In the genomic region with DNA sequence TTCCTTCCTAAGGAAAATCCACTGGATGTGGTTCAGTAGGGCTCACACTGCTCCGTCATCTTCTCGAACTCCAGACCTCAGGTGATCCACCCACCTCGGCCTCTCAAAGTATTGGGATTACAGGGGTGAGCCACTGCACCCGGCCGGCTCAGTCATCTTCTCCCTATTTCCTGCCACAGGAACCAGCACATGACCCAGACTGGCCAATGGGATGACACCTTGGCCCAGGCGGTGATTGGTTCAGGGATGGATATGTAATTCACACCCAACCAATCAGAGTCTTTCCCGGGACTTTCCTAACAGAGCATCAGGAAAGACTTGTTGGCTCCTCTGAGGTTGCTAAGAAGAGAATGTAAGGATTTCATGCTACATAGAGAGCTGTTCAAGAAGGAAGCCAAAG, we compare ENCODE assay signal across 1 cellular context.
TF ChIP-seq lines count a peak whose summit lies in the region.

No MANE protein-coding gene starts in this region.

TF ChIP-seq in K562, 482 proteins besides CTCF, POLR2A, EP300 and RAD21 (continued from another document):
- TF ChIP-seq DEAF1 (CRISPR knock-in tag; IDR thresholded peaks at IDR 0.05): no peak
- no peak for TF ChIP-seq COPS2 (conservative IDR thresholded peaks at IDR 0.05)
- TF ChIP-seq CXXC5 (CRISPR knock-in tag; IDR thresholded peaks at IDR 0.05): no peak
- TF ChIP-seq NBN (IDR thresholded peaks at IDR 0.05; ENCODE audit: low read depth): no peak
- TF ChIP-seq ATF6 (CRISPR knock-in tag; IDR thresholded peaks at IDR 0.05): no peak
- no peak for TF ChIP-seq THRB (CRISPR knock-in tag; conservative IDR thresholded peaks at IDR 0.05)
- no peak for TF ChIP-seq SIRT6 (IDR thresholded peaks at IDR 0.05; ENCODE audit: low read depth, low read length)
- TF ChIP-seq, protein P1, sequence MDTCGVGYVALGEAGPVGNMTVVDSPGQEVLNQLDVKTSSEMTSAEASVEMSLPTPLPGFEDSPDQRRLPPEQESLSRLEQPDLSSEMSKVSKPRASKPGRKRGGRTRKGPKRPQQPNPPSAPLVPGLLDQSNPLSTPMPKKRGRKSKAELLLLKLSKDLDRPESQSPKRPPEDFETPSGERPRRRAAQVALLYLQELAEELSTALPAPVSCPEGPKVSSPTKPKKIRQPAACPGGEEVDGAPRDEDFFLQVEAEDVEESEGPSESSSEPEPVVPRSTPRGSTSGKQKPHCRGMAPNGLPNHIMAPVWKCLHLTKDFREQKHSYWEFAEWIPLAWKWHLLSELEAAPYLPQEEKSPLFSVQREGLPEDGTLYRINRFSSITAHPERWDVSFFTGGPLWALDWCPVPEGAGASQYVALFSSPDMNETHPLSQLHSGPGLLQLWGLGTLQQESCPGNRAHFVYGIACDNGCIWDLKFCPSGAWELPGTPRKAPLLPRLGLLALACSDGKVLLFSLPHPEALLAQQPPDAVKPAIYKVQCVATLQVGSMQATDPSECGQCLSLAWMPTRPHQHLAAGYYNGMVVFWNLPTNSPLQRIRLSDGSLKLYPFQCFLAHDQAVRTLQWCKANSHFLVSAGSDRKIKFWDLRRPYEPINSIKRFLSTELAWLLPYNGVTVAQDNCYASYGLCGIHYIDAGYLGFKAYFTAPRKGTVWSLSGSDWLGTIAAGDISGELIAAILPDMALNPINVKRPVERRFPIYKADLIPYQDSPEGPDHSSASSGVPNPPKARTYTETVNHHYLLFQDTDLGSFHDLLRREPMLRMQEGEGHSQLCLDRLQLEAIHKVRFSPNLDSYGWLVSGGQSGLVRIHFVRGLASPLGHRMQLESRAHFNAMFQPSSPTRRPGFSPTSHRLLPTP (IDR thresholded peaks at IDR 0.05; ENCODE audit: borderline replicate concordance, extremely low read depth, insufficient read length): no peak
- no peak for TF ChIP-seq TCF7L2 (IDR thresholded peaks at IDR 0.05; ENCODE audit: low read depth, low read length)
- no peak for TF ChIP-seq MTA3 (IDR thresholded peaks at IDR 0.05; ENCODE audit: borderline replicate concordance)
- TF ChIP-seq, protein P2, sequence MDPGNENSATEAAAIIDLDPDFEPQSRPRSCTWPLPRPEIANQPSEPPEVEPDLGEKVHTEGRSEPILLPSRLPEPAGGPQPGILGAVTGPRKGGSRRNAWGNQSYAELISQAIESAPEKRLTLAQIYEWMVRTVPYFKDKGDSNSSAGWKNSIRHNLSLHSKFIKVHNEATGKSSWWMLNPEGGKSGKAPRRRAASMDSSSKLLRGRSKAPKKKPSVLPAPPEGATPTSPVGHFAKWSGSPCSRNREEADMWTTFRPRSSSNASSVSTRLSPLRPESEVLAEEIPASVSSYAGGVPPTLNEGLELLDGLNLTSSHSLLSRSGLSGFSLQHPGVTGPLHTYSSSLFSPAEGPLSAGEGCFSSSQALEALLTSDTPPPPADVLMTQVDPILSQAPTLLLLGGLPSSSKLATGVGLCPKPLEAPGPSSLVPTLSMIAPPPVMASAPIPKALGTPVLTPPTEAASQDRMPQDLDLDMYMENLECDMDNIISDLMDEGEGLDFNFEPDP (CRISPR knock-in tag; IDR thresholded peaks at IDR 0.05): no peak
- peak; percentile 89 for TF ChIP-seq USF2 (CRISPR knock-in tag; IDR thresholded peaks at IDR 0.05)
- no peak for TF ChIP-seq FIP1L1 (IDR thresholded peaks at IDR 0.05; ENCODE audit: low read depth, low read length, poor library complexity, severe bottlenecking)
- no peak for TF ChIP-seq TBP (optimal IDR thresholded peaks at IDR 0.05; ENCODE audit: low read depth, low read length)
- TF ChIP-seq ESRRB (CRISPR knock-in tag; IDR thresholded peaks at IDR 0.05; ENCODE audit: borderline replicate concordance): no peak
- no peak for TF ChIP-seq BRCA1 (IDR thresholded peaks at IDR 0.05)
- no peak for TF ChIP-seq BRCA1 (CRISPR knock-in tag; IDR thresholded peaks at IDR 0.05)
- TF ChIP-seq, protein P3, sequence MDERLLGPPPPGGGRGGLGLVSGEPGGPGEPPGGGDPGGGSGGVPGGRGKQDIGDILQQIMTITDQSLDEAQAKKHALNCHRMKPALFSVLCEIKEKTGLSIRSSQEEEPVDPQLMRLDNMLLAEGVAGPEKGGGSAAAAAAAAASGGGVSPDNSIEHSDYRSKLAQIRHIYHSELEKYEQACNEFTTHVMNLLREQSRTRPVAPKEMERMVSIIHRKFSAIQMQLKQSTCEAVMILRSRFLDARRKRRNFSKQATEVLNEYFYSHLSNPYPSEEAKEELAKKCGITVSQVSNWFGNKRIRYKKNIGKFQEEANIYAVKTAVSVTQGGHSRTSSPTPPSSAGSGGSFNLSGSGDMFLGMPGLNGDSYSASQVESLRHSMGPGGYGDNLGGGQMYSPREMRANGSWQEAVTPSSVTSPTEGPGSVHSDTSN (CRISPR knock-in tag; IDR thresholded peaks at IDR 0.05; ENCODE audit: low read depth): no peak
- TF ChIP-seq, protein P3 (tag; conservative IDR thresholded peaks at IDR 0.05; ENCODE audit: low read depth): no peak
- no peak for TF ChIP-seq GATA2 (CRISPR knock-in tag; IDR thresholded peaks at IDR 0.05)
- TF ChIP-seq KDM1A (IDR thresholded peaks at IDR 0.05): no peak
- no peak for TF ChIP-seq RBFOX2 (IDR thresholded peaks at IDR 0.05; ENCODE audit: low read depth, low read length)
- TF ChIP-seq TCFL5 (CRISPR knock-in tag; conservative IDR thresholded peaks at IDR 0.05): no peak
- no peak for TF ChIP-seq ZNF76 (CRISPR knock-in tag; IDR thresholded peaks at IDR 0.05; ENCODE audit: borderline replicate concordance)
- TF ChIP-seq RAD51 (IDR thresholded peaks at IDR 0.05; ENCODE audit: borderline replicate concordance, low read depth): peak; percentile 71; the same call in 1 of the 2 replicates
- TF ChIP-seq NCOA4 (IDR thresholded peaks at IDR 0.05; ENCODE audit: partially characterized antibody): no peak
- TF ChIP-seq CBFA2T2 (conservative IDR thresholded peaks at IDR 0.05): 0 out of 2 replicates have a peak, but pooled peaks have one; percentile 14
- TF ChIP-seq KDM4B (IDR thresholded peaks at IDR 0.05; ENCODE audit: borderline replicate concordance in 2 of 2, low read depth in 1 of 2): no peak
- no peak for TF ChIP-seq MTF1 (CRISPR knock-in tag; IDR thresholded peaks at IDR 0.05; ENCODE audit: borderline replicate concordance)
- TF ChIP-seq, protein P4, sequence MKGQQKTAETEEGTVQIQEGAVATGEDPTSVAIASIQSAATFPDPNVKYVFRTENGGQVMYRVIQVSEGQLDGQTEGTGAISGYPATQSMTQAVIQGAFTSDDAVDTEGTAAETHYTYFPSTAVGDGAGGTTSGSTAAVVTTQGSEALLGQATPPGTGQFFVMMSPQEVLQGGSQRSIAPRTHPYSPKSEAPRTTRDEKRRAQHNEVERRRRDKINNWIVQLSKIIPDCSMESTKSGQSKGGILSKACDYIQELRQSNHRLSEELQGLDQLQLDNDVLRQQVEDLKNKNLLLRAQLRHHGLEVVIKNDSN (CRISPR knock-in tag; IDR thresholded peaks at IDR 0.05): peak; percentile 91
- TF ChIP-seq NUFIP1 (IDR thresholded peaks at IDR 0.05; ENCODE audit: partially characterized antibody): no peak
- TF ChIP-seq ZNF143 (CRISPR knock-in tag; IDR thresholded peaks at IDR 0.05): no peak
- TF ChIP-seq OTX1 (CRISPR knock-in tag; IDR thresholded peaks at IDR 0.05): no peak
- no peak for TF ChIP-seq MIER1 (IDR thresholded peaks at IDR 0.05; ENCODE audit: low read depth)
